9 cellular contexts compared by ENCODE assay signal in genomic region chr12:127688901-127689428, GRCh38.
"Had no signal": no experiment of that assay in that cellular context is flagged by ENCODE, and none has a peak within 500 bp of the region (broad histone marks: within the 10 kb centered on the region; RNA-seq: fewer than 3 reads in every experiment).

No MANE protein-coding gene starts in this region.

- H3K4me3 Mint-ChIP-seq: GM23338, HFFc6, IgD-negative memory B cell had no signal

- H3K36me3 Mint-ChIP-seq: IgD-negative memory B cell had no signal

- H3K9me3 Mint-ChIP-seq: HFFc6 had no signal

- H2AFZ ChIP-seq: GM23338 had no signal

- H3K4me3 ChIP-seq: GM23338, HAP-1 had no signal

- H3K4me2 ChIP-seq: GM23338 had no signal

- H3K36me3 ChIP-seq: HAP-1 had no signal

- ATAC-seq: GM23338, HCT116, HepG2 had no signal

- H3K27ac ChIP-seq: HL-60 had no signal

- H3K9me3 ChIP-seq: HAP-1 had no signal

- H3K27ac Mint-ChIP-seq: GM23338, HFFc6, IgD-negative memory B cell had no signal

- H3K27me3 Mint-ChIP-seq: IgD-negative memory B cell had no signal

- H3K4me1 Mint-ChIP-seq: GM23338, IgD-negative memory B cell had no signal

- H3K4me1 ChIP-seq: HAP-1 had no signal

- DNase-seq: H7, HFFc6 had no signal

- FAIRE-seq: H1, HepG2 had no signal
